Comparison of ENCODE assay signal across 31 cellular contexts in the genomic region with DNA sequence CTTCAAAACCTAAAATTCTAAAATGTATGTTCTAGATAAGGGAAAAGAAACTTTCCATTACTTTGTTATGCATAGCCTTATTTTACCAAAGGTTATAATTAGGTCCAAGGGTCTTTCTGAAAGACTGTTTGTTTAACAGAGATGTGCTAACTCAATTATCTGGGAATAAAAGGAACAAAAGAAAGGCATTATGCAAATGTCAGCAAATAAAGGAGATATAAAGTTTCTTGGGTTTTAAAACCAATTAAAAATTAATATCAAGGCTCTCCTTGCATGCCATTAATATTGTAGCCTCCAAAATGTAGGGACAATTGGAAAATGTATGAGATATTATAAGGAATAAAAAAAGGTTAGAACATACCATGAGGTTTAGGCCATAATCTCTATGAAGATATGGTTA.
"Had no signal": no experiment of that assay in that cellular context is flagged by ENCODE, and none has a peak within 500 bp of the region (broad histone marks: within the 10 kb centered on the region; RNA-seq: fewer than 3 reads in every experiment).

No MANE protein-coding gene starts in this region.

- H2AFZ ChIP-seq: neural progenitor cell, parathyroid adenoma had no signal

- H3K27me3 Mint-ChIP-seq: progenitor cell of endocrine pancreas; stimulated activated naive CD8-positive, alpha-beta T cell treated with anti-CD3 and anti-CD28 coated beads, Interleukin-15, amount 100 ng/mL, for 72 hours; type B pancreatic cell had no signal

- H3K36me3 Mint-ChIP-seq: neural progenitor cell; stimulated activated memory B cell treated with anti-CD40 and anti-IgM and Interleukin-4, amounts not matched to agents 10 μg/mL and 1 μg/mL and 100 μg/mL, for 72 hours; type B pancreatic cell had no signal

- H3K4me1 ChIP-seq: neural progenitor cell, parathyroid adenoma, spleen, suprapubic skin, testis, tibial artery, upper lobe of right lung, uterus had no signal

- H3K27ac ChIP-seq: neural progenitor cell, ovary, parathyroid adenoma, psoas muscle, skin epidermis, spleen, suprapubic skin, testis, tibial artery, transverse colon, upper lobe of right lung, uterus had no signal

- DNase-seq: naive thymus-derived CD8-positive, alpha-beta T cell; occipital lobe; ovary; posterior cingulate gyrus; psoas muscle; right cardiac atrium; spleen; stimulated activated CD4-positive, alpha-beta T cell treated with anti-CD3 and anti-CD28 coated beads, Interleukin-12 subunit alpha, Interleukin-12 subunit beta, amount 100 ng/mL, for 4 hours; stimulated activated CD4-positive, alpha-beta T cell treated with anti-CD3 and anti-CD28 coated beads, Interleukin-1b, Interleukin-23, amount 100 ng/mL, for 48 hours; stimulated activated CD4-positive, alpha-beta T cell treated with anti-CD3 and anti-CD28 coated beads, Interleukin-4, amount 100 ng/mL, for 1 hour; stimulated activated CD4-positive, alpha-beta T cell treated with anti-CD3 and anti-CD28 coated beads, Interleukin-4, amount 100 ng/mL, for 4 hours; stimulated activated CD8-positive, alpha-beta memory T cell treated with anti-CD3 and anti-CD28 coated beads, Interleukin-4, amount 100 ng/mL, for 48 hours; stimulated activated naive CD4-positive, alpha-beta T cell; stimulated activated naive CD8-positive, alpha-beta T cell treated with anti-CD3 and anti-CD28 coated beads, Interleukin-15, amount 100 ng/mL, for 72 hours; stimulated activated naive CD8-positive, alpha-beta T cell treated with anti-CD3 and anti-CD28 coated beads, Interleukin-15, Interleukin-2, amounts not matched to agents 100 U/mL and 50 U/mL, for 24 hours; substantia nigra; testis; tibial artery; transverse colon; upper lobe of right lung; uterus had no signal

- H3K27me3 ChIP-seq: neural progenitor cell, ovary, spleen, suprapubic skin, testis, tibial artery, transverse colon, upper lobe of right lung, uterus had no signal

- H3K9ac ChIP-seq: neural progenitor cell, parathyroid adenoma had no signal

- H3K9me3 ChIP-seq: ovary, psoas muscle, suprapubic skin, testis, tibial artery, transverse colon, upper lobe of right lung, uterus had no signal

- H3K36me3 ChIP-seq: neural progenitor cell, ovary, spleen, suprapubic skin, tibial artery, transverse colon, upper lobe of right lung, uterus had no signal

- ATAC-seq: naive thymus-derived CD8-positive, alpha-beta T cell; right cardiac atrium; sciatic nerve; stimulated activated memory B cell treated with anti-CD40 and anti-IgM and Interleukin-4, amounts not matched to agents 10 μg/mL and 1 μg/mL and 100 μg/mL, for 72 hours; stimulated activated naive CD8-positive, alpha-beta T cell treated with anti-CD3 and anti-CD28 coated beads, Interleukin-15, amount 100 ng/mL, for 72 hours; stimulated activated naive CD8-positive, alpha-beta T cell treated with anti-CD3 and anti-CD28 coated beads, Interleukin-15, Interleukin-2, amounts not matched to agents 100 U/mL and 50 U/mL, for 24 hours; upper lobe of right lung had no signal

- H3K4me2 ChIP-seq: neural progenitor cell, smooth muscle cell had no signal

- H3K4me3 ChIP-seq: neural progenitor cell, ovary, psoas muscle, skin epidermis, smooth muscle cell, spleen, suprapubic skin, testis, tibial artery, transverse colon, upper lobe of right lung, uterus had no signal

- H3K4me1 Mint-ChIP-seq: naive thymus-derived CD8-positive, alpha-beta T cell; nephron; neural progenitor cell; stimulated activated memory B cell treated with anti-CD40 and anti-IgM and Interleukin-4, amounts not matched to agents 10 μg/mL and 1 μg/mL and 100 μg/mL, for 72 hours; stimulated activated naive CD8-positive, alpha-beta T cell treated with anti-CD3 and anti-CD28 coated beads, Interleukin-15, amount 100 ng/mL, for 72 hours had no signal

- H3K4me3 Mint-ChIP-seq: naive thymus-derived CD8-positive, alpha-beta T cell; nephron; neural progenitor cell; stimulated activated memory B cell treated with anti-CD40 and anti-IgM and Interleukin-4, amounts not matched to agents 10 μg/mL and 1 μg/mL and 100 μg/mL, for 72 hours; stimulated activated naive CD8-positive, alpha-beta T cell treated with anti-CD3 and anti-CD28 coated beads, Interleukin-15, amount 100 ng/mL, for 72 hours; type B pancreatic cell had no signal

- H3K9me3 Mint-ChIP-seq: stimulated activated memory B cell treated with anti-CD40 and anti-IgM and Interleukin-4, amounts not matched to agents 10 μg/mL and 1 μg/mL and 100 μg/mL, for 72 hours; type B pancreatic cell had no signal

- H3K27ac Mint-ChIP-seq: nephron; neural progenitor cell; progenitor cell of endocrine pancreas; stimulated activated memory B cell treated with anti-CD40 and anti-IgM and Interleukin-4, amounts not matched to agents 10 μg/mL and 1 μg/mL and 100 μg/mL, for 72 hours; stimulated activated naive CD8-positive, alpha-beta T cell treated with anti-CD3 and anti-CD28 coated beads, Interleukin-15, amount 100 ng/mL, for 72 hours; type B pancreatic cell had no signal
